Comparison of ENCODE assay signal across 21 cellular contexts in the genomic region with DNA sequence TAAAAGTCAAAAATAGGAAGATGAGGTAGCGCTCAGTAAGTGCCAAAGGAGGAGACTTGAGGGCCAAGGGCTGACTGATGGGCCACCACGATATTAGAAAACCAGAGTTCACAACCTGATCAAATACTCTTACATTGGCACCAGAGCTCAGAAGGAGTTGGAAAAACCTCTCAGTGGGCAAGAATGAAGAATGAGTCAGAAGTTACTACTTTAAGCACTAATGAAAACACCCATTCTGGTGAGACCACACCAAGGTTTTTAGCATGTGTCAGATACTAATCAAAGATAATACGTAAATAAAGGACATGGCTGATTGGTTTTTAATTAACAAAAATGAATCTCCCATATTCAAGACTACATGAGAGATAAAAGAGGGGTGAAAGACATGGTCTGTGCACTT.
DNase-seq lines count a peak whose midpoint lies in the region; ATAC-seq and TF ChIP-seq lines count a peak whose summit lies in the region.
"Had no signal": no experiment of that assay in that cellular context is flagged by ENCODE, and none has a peak within 500 bp of the region (broad histone marks: within the 10 kb centered on the region; RNA-seq: fewer than 3 reads in every experiment).

No MANE protein-coding gene starts in this region.

- 95% methylated on average over 3 of the region's 3 CpGs for WGBS in mammary epithelial cell (ENCODE audit: low coverage, missing lambda C conversion rate)
- WGBS in heart left ventricle, 4 donors: 81 to 96% (median 94%) methylated on average over 3 of the region's 3 CpGs

- TF ChIP-seq CTCF in mammary epithelial cell (conservative IDR thresholded peaks at IDR 0.05 in 1 of 2, IDR thresholded peaks at IDR 0.05 in 1 of 2; ENCODE audit: extremely low read depth in 1 of 2, insufficient read depth in 1 of 2, low read depth in 1 of 2, low read length in 2 of 2): no peak
- TF ChIP-seq CTCF in MCF 10A (IDR thresholded peaks at IDR 0.05; ENCODE audit: unreplicated experiment): no peak
- no peak for TF ChIP-seq CTCF in heart left ventricle (IDR thresholded peaks at IDR 0.05)

- peaks cover 6% of the 10 kb centered on the region for H3K4me1 Mint-ChIP-seq in MCF 10A (ENCODE audit: insufficient read depth, unreplicated experiment)

- dilution Hi-C loops in mammary epithelial cell (cut with HindIII; ENCODE audit: low sequenced_read_pairs): no loop called here

- H3K27me3 ChIP-seq in mammary epithelial cell (ENCODE audit: insufficient read depth, low read length) (no peaks in the 10 kb centered on the region), heart left ventricle (no peaks in the 10 kb centered on the region)
- H3K27me3 ChIP-seq: breast epithelium had no signal

- no peak overlapping the region for H3K9ac ChIP-seq in mammary epithelial cell (ENCODE audit: insufficient read depth, low read length)
- H3K9ac ChIP-seq: KMS-11, parathyroid adenoma had no signal

- H3K36me3 ChIP-seq in mammary epithelial cell (ENCODE audit: insufficient read depth, low read length): peaks cover 6% of the 10 kb centered on the region
- peaks cover 0 to 42% (median 32%) of the 10 kb centered on the region in 9 donors for H3K36me3 ChIP-seq in heart left ventricle
- H3K36me3 ChIP-seq: breast epithelium had no signal

- H3K9me3 ChIP-seq in mammary epithelial cell (replicated peaks; ENCODE audit: insufficient read depth, low read length): no peaks in the 10 kb centered on the region
- H3K9me3 ChIP-seq in heart left ventricle: no peaks in the 10 kb centered on the region
- H3K9me3 ChIP-seq: breast epithelium had no signal

- no peaks in the 10 kb centered on the region for H3K9me3 Mint-ChIP-seq in MCF 10A (ENCODE audit: unreplicated experiment)
- H3K9me3 Mint-ChIP-seq: activated naive CD4-positive, alpha-beta T cell treated with anti-CD3 and anti-CD28 coated beads for 36 hours; stimulated activated effector memory CD8-positive, alpha-beta T cell treated with anti-CD3 and anti-CD28 coated beads, Interleukin-12 subunit alpha, Interleukin-12 subunit beta, amount 100 ng/mL, for 72 hours had no signal

- in situ Hi-C loops in mammary epithelial cell (cut with MboI; ENCODE audit: low sequenced_read_pairs in 2 of 2): no loop called here

- H3K4me2 ChIP-seq in mammary epithelial cell (ENCODE audit: insufficient read depth, low read depth, low read length): no peak overlapping the region
- H3K4me2 ChIP-seq: KMS-11 had no signal

- no peaks in the 10 kb centered on the region for H4K20me1 ChIP-seq in mammary epithelial cell (ENCODE audit: insufficient read depth, low read length)

- BruUV-seq in mammary epithelial cell (replicated peaks; lab: Mats Ljungman, UMichigan) (no TSS peak), MCF 10A (replicated peaks; lab: Mats Ljungman, UMichigan) (no TSS peak)

- no peak overlapping the region for H3K4me3 Mint-ChIP-seq in MCF 10A (ENCODE audit: unreplicated experiment)
- H3K4me3 Mint-ChIP-seq: activated naive CD4-positive, alpha-beta T cell treated with anti-CD3 and anti-CD28 coated beads for 36 hours; stimulated activated effector memory CD8-positive, alpha-beta T cell treated with anti-CD3 and anti-CD28 coated beads, Interleukin-12 subunit alpha, Interleukin-12 subunit beta, amount 100 ng/mL, for 72 hours had no signal

- DNase-seq in mammary epithelial cell: peak; percentile 17
- no peak for DNase-seq in MCF 10A (ENCODE audit: unreplicated experiment)
- DNase-seq in amniotic epithelial cell (ENCODE audit: low read depth): peak; percentile 37
- DNase-seq in iris pigment epithelial cell (ENCODE audit: low read depth): peak; percentile 53
- no peak for DNase-seq in HEK293T (ENCODE audit: extremely low spot score)
- no peak for DNase-seq in heart left ventricle
- DNase-seq: activated CD4-positive, alpha-beta T cell treated with anti-CD3 and anti-CD28 coated beads for 4 hours; activated CD8-positive, alpha-beta memory T cell treated with anti-CD3 and anti-CD28 coated beads, Interleukin-2, amount 50 U/mL, for 4 hours; activated naive CD4-positive, alpha-beta T cell treated with anti-CD3 and anti-CD28 coated beads for 36 hours; NCI-H1436; NCI-H2227 treated with DMSO at 0.1 percent for 48 hours; T-helper 9 cell; trophoblast cell had no signal

- no peak overlapping the region for H2AFZ ChIP-seq in mammary epithelial cell (ENCODE audit: low read depth, low read length)
- H2AFZ ChIP-seq: parathyroid adenoma had no signal

- POLR2A ChIA-PET in MCF 10A (lab: Yijun Ruan, JAX) (no interaction called here), HEK293T (lab: Yijun Ruan, JAX) (no interaction called here)

- no peak overlapping the region for H3K27ac Mint-ChIP-seq in MCF 10A (ENCODE audit: low read depth, unreplicated experiment)
- H3K27ac Mint-ChIP-seq: activated naive CD4-positive, alpha-beta T cell treated with anti-CD3 and anti-CD28 coated beads for 36 hours; stimulated activated effector memory CD8-positive, alpha-beta T cell treated with anti-CD3 and anti-CD28 coated beads, Interleukin-12 subunit alpha, Interleukin-12 subunit beta, amount 100 ng/mL, for 72 hours had no signal

- CTCF ChIA-PET in mammary epithelial cell (lab: Charles Lee; ENCODE audit: low non-redundant PET): no interaction called here
- CTCF ChIA-PET in MCF 10A (lab: Yijun Ruan, JAX): no interaction called here
- CTCF ChIA-PET in HEK293T (lab: Yijun Ruan, JAX): no interaction called here

- H3K79me2 ChIP-seq in mammary epithelial cell (ENCODE audit: insufficient read depth, low read length): no peaks in the 10 kb centered on the region
- H3K79me2 ChIP-seq: parathyroid adenoma had no signal

- TF ChIP-seq POLR2A in heart left ventricle (IDR thresholded peaks at IDR 0.05): no peak

- intact Hi-C loops in mammary epithelial cell (cut with micrococcal nuclease) (no loop called here), MCF 10A (cut with micrococcal nuclease) (no loop called here), heart left ventricle (cut with DNase I) (loop anchor here in 3 of 10 donors (10.0 kb wide), 1 partner anchor 144 kb away; no protein-coding TSS in a partner anchor)

- H3K36me3 Mint-ChIP-seq in MCF 10A (ENCODE audit: insufficient read depth, unreplicated experiment): peaks cover 38% of the 10 kb centered on the region

- H3K4me1 ChIP-seq in mammary epithelial cell (ENCODE audit: insufficient read depth, low read length) (peaks cover 4% of the 10 kb centered on the region), heart left ventricle (peaks cover 0 to 5% (median 0%) of the 10 kb centered on the region in 12 donors)
- H3K4me1 ChIP-seq: breast epithelium, parathyroid adenoma had no signal

- ATAC-seq in HG03045 (IDR thresholded peaks at IDR 0.05; ENCODE audit: unreplicated experiment) (no peak), HG03139 (IDR thresholded peaks at IDR 0.05; ENCODE audit: unreplicated experiment) (no peak), heart left ventricle (no peak)
- ATAC-seq: left lobe of liver, Right ventricle myocardium inferior had no signal

- no peak overlapping the region for H3K4me3 ChIP-seq in mammary epithelial cell (replicated peaks in 1 of 3; ENCODE audit: insufficient read depth in 1 of 3, low read depth in 2 of 3, low read length in 3 of 3)
- H3K4me3 ChIP-seq in heart left ventricle: no peak overlapping the region
- H3K4me3 ChIP-seq: breast epithelium had no signal

- H3K27me3 Mint-ChIP-seq in MCF 10A (ENCODE audit: insufficient read depth, unreplicated experiment): no peaks in the 10 kb centered on the region

- no peak overlapping the region for H3K27ac ChIP-seq in mammary epithelial cell (ENCODE audit: insufficient read depth, low read depth, low read length)
- no peak overlapping the region for H3K27ac ChIP-seq in heart left ventricle
- H3K27ac ChIP-seq: breast epithelium, KMS-11, parathyroid adenoma had no signal

TF ChIP-seq in HEK293T, 16 proteins besides CTCF, POLR2A, EP300 and RAD21:
- TF ChIP-seq, protein P1, sequence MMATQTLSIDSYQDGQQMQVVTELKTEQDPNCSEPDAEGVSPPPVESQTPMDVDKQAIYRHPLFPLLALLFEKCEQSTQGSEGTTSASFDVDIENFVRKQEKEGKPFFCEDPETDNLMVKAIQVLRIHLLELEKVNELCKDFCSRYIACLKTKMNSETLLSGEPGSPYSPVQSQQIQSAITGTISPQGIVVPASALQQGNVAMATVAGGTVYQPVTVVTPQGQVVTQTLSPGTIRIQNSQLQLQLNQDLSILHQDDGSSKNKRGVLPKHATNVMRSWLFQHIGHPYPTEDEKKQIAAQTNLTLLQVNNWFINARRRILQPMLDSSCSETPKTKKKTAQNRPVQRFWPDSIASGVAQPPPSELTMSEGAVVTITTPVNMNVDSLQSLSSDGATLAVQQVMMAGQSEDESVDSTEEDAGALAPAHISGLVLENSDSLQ (IDR thresholded peaks at IDR 0.05): no peak
- no peak for TF ChIP-seq ZNF384 (IDR thresholded peaks at IDR 0.05)
- no peak for TF ChIP-seq TARDBP (IDR thresholded peaks at IDR 0.05)
- no peak for TF ChIP-seq BHLHE40 (IDR thresholded peaks at IDR 0.05; ENCODE audit: borderline replicate concordance)
- no peak for TF ChIP-seq HDGF (IDR thresholded peaks at IDR 0.05; ENCODE audit: borderline replicate concordance)
- TF ChIP-seq ARNT (IDR thresholded peaks at IDR 0.05): no peak
- TF ChIP-seq FOXK2 (IDR thresholded peaks at IDR 0.05): no peak
- TF ChIP-seq SUZ12 (IDR thresholded peaks at IDR 0.05): no peak
- no peak for TF ChIP-seq ELF4 (IDR thresholded peaks at IDR 0.05)
- no peak for TF ChIP-seq CTBP1 (IDR thresholded peaks at IDR 0.05; ENCODE audit: borderline replicate concordance)
- no peak for TF ChIP-seq LEF1 (IDR thresholded peaks at IDR 0.05; ENCODE audit: borderline replicate concordance)
- no peak for TF ChIP-seq NFRKB (IDR thresholded peaks at IDR 0.05)
- TF ChIP-seq SP1 (IDR thresholded peaks at IDR 0.05): no peak
- TF ChIP-seq L3MBTL2 (conservative IDR thresholded peaks at IDR 0.05): no peak
- TF ChIP-seq FOXM1 (IDR thresholded peaks at IDR 0.05; ENCODE audit: borderline replicate concordance): no peak
- TF ChIP-seq FOXA1 (IDR thresholded peaks at IDR 0.05): no peak
TF ChIP-seq in HEK293T: peak in this region for 0.

Comparison
In these comparisons a context has a peak if more than half of its experiments do, and no peak if none do; other contexts are left out.
1. DNase-seq: peak in mammary epithelial cell (single experiment), amniotic epithelial cell (single experiment) and iris pigment epithelial cell (single experiment); none in MCF 10A (single experiment), HEK293T (single experiment) and heart left ventricle (0 of 5).